10 cellular contexts compared by ENCODE assay signal in genomic region chr9:33820231-33820745, GRCh38. TPM values are rescaled to one million over a fixed set of nuclear protein-coding genes. Genes with fewer than 3 reads are reported as not detected.
DNase-seq lines count a peak whose midpoint lies in the region; ATAC-seq and TF ChIP-seq lines count a peak whose summit lies in the region.
"Had no signal": no experiment of that assay in that cellular context is flagged by ENCODE, and none has a peak within 500 bp of the region (broad histone marks: within the 10 kb centered on the region; RNA-seq: fewer than 3 reads in every experiment).

No MANE protein-coding gene starts in this region.

- peak overlapping the region; percentile 15 for H3K27ac Mint-ChIP-seq in activated T-cell treated with anti-CD3 and anti-CD28 coated beads, Interleukin-2, amount 50 U/mL, for 72 hours
- H3K27ac Mint-ChIP-seq in activated naive CD8-positive, alpha-beta T cell treated with anti-CD3 and anti-CD28 coated beads for 36 hours, result no peak overlapping the region
- peak overlapping the region in 5 of 6 donors; percentile 58 to 99 (median 77) for H3K27ac Mint-ChIP-seq in immature natural killer cell

- in situ Hi-C loops in KBM-7 (cut with MboI; ENCODE audit: low pct_unique_long_range_greater_than_20kb, low sequenced_read_pairs), result no loop called here

- intact Hi-C loops in Right ventricle myocardium superior (cut with DNase I), result no loop called here

- no peaks in the 10 kb centered on the region for H3K9me3 Mint-ChIP-seq in activated T-cell treated with anti-CD3 and anti-CD28 coated beads, Interleukin-2, amount 50 U/mL, for 72 hours
- H3K9me3 Mint-ChIP-seq in activated naive CD8-positive, alpha-beta T cell treated with anti-CD3 and anti-CD28 coated beads for 36 hours, result no peaks in the 10 kb centered on the region
- no peaks in the 10 kb centered on the region for H3K9me3 Mint-ChIP-seq in immature natural killer cell

- DNase-seq in activated T-cell treated with anti-CD3 and anti-CD28 coated beads, Interleukin-2, amount 50 U/mL, for 72 hours, result no peak
- no peak for DNase-seq in activated T-cell treated with anti-CD3 and anti-CD28 coated beads, Interleukin-2, amount 50 U/mL, for 48 hours
- DNase-seq in activated naive CD8-positive, alpha-beta T cell treated with anti-CD3 and anti-CD28 coated beads for 36 hours, result no peak
- no peak for DNase-seq in immature natural killer cell
- DNase-seq in Right ventricle myocardium superior, result no peak
- no peak for DNase-seq in GM20000 (ENCODE audit: low spot score)
- no peak for DNase-seq in KBM-7
- DNase-seq: central memory CD4-positive, alpha-beta T cell; NCI-H446 treated with DMSO at 0.1 percent for 48 hours had no signal

- no peak for ATAC-seq in activated T-cell treated with anti-CD3 and anti-CD28 coated beads, Interleukin-2, amount 50 U/mL, for 72 hours (replicated peaks in 1 of 2)
- no peak for ATAC-seq in Right ventricle myocardium superior (ENCODE audit: poor library complexity)

- H3K36me3 Mint-ChIP-seq in activated T-cell treated with anti-CD3 and anti-CD28 coated beads, Interleukin-2, amount 50 U/mL, for 72 hours (ENCODE audit: insufficient read depth in 2 of 2), result peaks cover 6 to 10% of the 10 kb centered on the region in 2 donors
- peaks cover 21% of the 10 kb centered on the region for H3K36me3 Mint-ChIP-seq in activated naive CD8-positive, alpha-beta T cell treated with anti-CD3 and anti-CD28 coated beads for 36 hours
- no peaks in the 10 kb centered on the region for H3K36me3 Mint-ChIP-seq in immature natural killer cell

- no peaks in the 10 kb centered on the region for H3K27me3 Mint-ChIP-seq in activated T-cell treated with anti-CD3 and anti-CD28 coated beads, Interleukin-2, amount 50 U/mL, for 72 hours (ENCODE audit: low read depth)
- no peaks in the 10 kb centered on the region for H3K27me3 Mint-ChIP-seq in activated naive CD8-positive, alpha-beta T cell treated with anti-CD3 and anti-CD28 coated beads for 36 hours
- H3K27me3 Mint-ChIP-seq in immature natural killer cell (ENCODE audit: low read depth in 3 of 3), result peaks cover 12 to 18% (median 16%) of the 10 kb centered on the region in 3 donors

- H3K4me3 Mint-ChIP-seq in activated T-cell treated with anti-CD3 and anti-CD28 coated beads, Interleukin-2, amount 50 U/mL, for 72 hours, result peak overlapping the region; percentile 63 to 95
- H3K4me3 Mint-ChIP-seq in activated naive CD8-positive, alpha-beta T cell treated with anti-CD3 and anti-CD28 coated beads for 36 hours, result peak overlapping the region; percentile 93
- H3K4me3 Mint-ChIP-seq in immature natural killer cell, result peak overlapping the region; percentile 15 to 94 (median 58)

- peaks cover 52% of the 10 kb centered on the region for H3K4me1 Mint-ChIP-seq in activated T-cell treated with anti-CD3 and anti-CD28 coated beads, Interleukin-2, amount 50 U/mL, for 72 hours (ENCODE audit: low read depth)
- H3K4me1 Mint-ChIP-seq in activated naive CD8-positive, alpha-beta T cell treated with anti-CD3 and anti-CD28 coated beads for 36 hours, result peaks cover 40% of the 10 kb centered on the region
- peaks cover 42 to 43% of the 10 kb centered on the region in 2 donors for H3K4me1 Mint-ChIP-seq in immature natural killer cell

- H3K27ac ChIP-seq in temporal lobe (ENCODE audit: low read depth, low read length), result peak overlapping the region; percentile 62

- TF ChIP-seq CTCF in GM20000 (IDR thresholded peaks at IDR 0.05; ENCODE audit: extremely low read depth, missing control alignments), result no peak

RNA-seq across cellular contexts. Expression of gene UBE2R2, which starts 3.3 kb away (rescaled TPM):
- 10 to 100 TPM; 58.1 to 59.7 TPM for total RNA-seq in activated T-cell treated with anti-CD3 and anti-CD28 coated beads, Interleukin-2, amount 50 U/mL, for 72 hours
- total RNA-seq in activated naive CD8-positive, alpha-beta T cell treated with anti-CD3 and anti-CD28 coated beads for 36 hours, result 10 to 100 TPM; 34.5 to 36.2 TPM
- polyA plus RNA-seq in immature natural killer cell, result 10 to 100 TPM; 13.9 to 21.9 (median 18.0) TPM
- total RNA-seq in temporal lobe (29.0 TPM), Right ventricle myocardium superior (44.4 TPM)

RNA-seq across cellular contexts. Expression of gene PRSS3, which starts 24.9 kb away (rescaled TPM):
- not detected for total RNA-seq in activated T-cell treated with anti-CD3 and anti-CD28 coated beads, Interleukin-2, amount 50 U/mL, for 72 hours
- total RNA-seq in activated naive CD8-positive, alpha-beta T cell treated with anti-CD3 and anti-CD28 coated beads for 36 hours, result not detected
- polyA plus RNA-seq in immature natural killer cell, result 1 to 10 TPM in 1 of 3 donors, not detected in 2; 1.6 TPM
- total RNA-seq in temporal lobe (0.25 TPM), Right ventricle myocardium superior (not detected)
